ENCODE assay signal across 8 cellular contexts in genomic region chr3:197554196-197554561, GRCh38. TPM values are rescaled to one million over a fixed set of nuclear protein-coding genes. Genes with fewer than 3 reads are reported as not detected.
A peak's percentile ranks its signal among the peaks of the same experiment; 100 is the strongest.
DNase-seq lines count a peak whose midpoint lies in the region; ATAC-seq, FAIRE-seq and TF ChIP-seq lines count a peak whose summit lies in the region.

No MANE protein-coding gene starts in this region.

- H3K9me2 ChIP-seq in DOHH2 (replicated peaks; ENCODE audit: control insufficient read depth, low read length), result no peaks in the 10 kb centered on the region

- CTCF ChIA-PET in K562 (lab: Yijun Ruan, JAX; ENCODE audit: low intra/inter-chr PET ratio), result no interaction called here

- H3K79me2 ChIP-seq in DOHH2 (ENCODE audit: control insufficient read depth, low read length) (peaks cover 67% of the 10 kb centered on the region), K562 (ENCODE audit: control insufficient read depth, insufficient read depth, low read length) (no peaks in the 10 kb centered on the region)

- POLR2A ChIA-PET in K562 (lab: Yijun Ruan, JAX), result interaction anchor here (1.0 kb wide), 2 partner anchors 8 to 17 kb away, joined by 3 to 4 read pairs; no protein-coding TSS in a partner anchor

- no TSS peak for BruUV-seq in K562 (replicated peaks; lab: Mats Ljungman, UMichigan)

- peak; percentile 3 for ATAC-seq in HG03135 (IDR thresholded peaks at IDR 0.05; ENCODE audit: unreplicated experiment)
- no peak for ATAC-seq in K562
- ATAC-seq in activated CD4-positive, CD25-positive, alpha-beta regulatory T cell treated with anti-CD3 and anti-CD28 coated beads, Interleukin-2, amount 50 U/mL, for 24 hours, result no peak
- no peak for ATAC-seq in GM21786 (IDR thresholded peaks at IDR 0.05; ENCODE audit: unreplicated experiment)
- no peak for ATAC-seq in HG02981 (IDR thresholded peaks at IDR 0.05; ENCODE audit: unreplicated experiment)

- WGBS in K562 (ENCODE audit: insufficient coverage, low coverage, missing lambda C conversion rate), result 41% methylated on average over 10 of the region's 10 CpGs

- in situ Hi-C loops in K562 (cut with MboI), result no loop called here

- H3K27ac ChIP-seq in DOHH2 (ENCODE audit: low read depth, low read length) (peak overlapping the region; percentile 44), K562 (ENCODE audit: extremely low read depth, low read depth, low read length) (no peak overlapping the region)

- TF ChIP-seq EP300 in K562 (IDR thresholded peaks at IDR 0.05; ENCODE audit: low read length), result no peak

- peak overlapping the region; percentile 99 for H3K4me3 ChIP-seq in DOHH2 (ENCODE audit: low read length)
- H3K4me3 ChIP-seq in K562, result no peak overlapping the region

- peak overlapping the region; percentile 50; the same call in 1 of the 2 replicates for H2AFZ ChIP-seq in K562 (ENCODE audit: low read depth, low read length)

- intact Hi-C loops in K562 (cut with micrococcal nuclease), result no loop called here

- H3K36me3 ChIP-seq in DOHH2 (ENCODE audit: control insufficient read depth, low read length) (peaks cover 42% of the 10 kb centered on the region), K562 (ENCODE audit: control insufficient read depth, insufficient read depth, low read length) (no peaks in the 10 kb centered on the region)

- no peaks in the 10 kb centered on the region for H3K9me1 ChIP-seq in K562 (ENCODE audit: control insufficient read depth, insufficient read depth, low read length)

- no peaks in the 10 kb centered on the region for H3K9me3 ChIP-seq in DOHH2 (ENCODE audit: control insufficient read depth, insufficient read depth, low read length)
- no peaks in the 10 kb centered on the region for H3K9me3 ChIP-seq in K562 (replicated peaks; ENCODE audit: control insufficient read depth, insufficient read depth, low read depth, low read length)

- TF ChIP-seq CTCF in DOHH2 (IDR thresholded peaks at IDR 0.05; ENCODE audit: low read depth, low read length, poor library complexity, severe bottlenecking), result no peak
- no peak for TF ChIP-seq CTCF in K562 (IDR thresholded peaks at IDR 0.05 in 2 of 3, conservative IDR thresholded peaks at IDR 0.05 in 1 of 3; ENCODE audit: insufficient read depth in 2 of 3, low read depth in 1 of 3, low read length in 3 of 3)

- peaks cover 4% of the 10 kb centered on the region for H3F3A ChIP-seq in DOHH2 (ENCODE audit: control insufficient read depth, insufficient read depth)

- no peak for TF ChIP-seq RAD21 in K562 (CRISPR knock-in tag; conservative IDR thresholded peaks at IDR 0.05 in 1 of 2, IDR thresholded peaks at IDR 0.05 in 1 of 2)

- peaks cover 30% of the 10 kb centered on the region for H3K4me1 ChIP-seq in DOHH2 (ENCODE audit: control insufficient read depth, low read length)
- H3K4me1 ChIP-seq in K562 (replicated peaks in 1 of 2; ENCODE audit: control insufficient read depth in 2 of 2, insufficient read depth in 2 of 2, low read length in 2 of 2), result peaks cover 0 to 19% of the 10 kb centered on the region in 2 experiments; a peak in 2 of 5 replicates

- H3K27me3 ChIP-seq in DOHH2 (ENCODE audit: control insufficient read depth, low read length), result no peaks in the 10 kb centered on the region
- peaks cover 13 to 14% of the 10 kb centered on the region in 2 experiments; a peak in 4 of 5 replicates for H3K27me3 ChIP-seq in K562 (ENCODE audit: control insufficient read depth in 2 of 2, insufficient read depth in 2 of 2, low read length in 2 of 2)

- DNase-seq in K562 (ENCODE audit: extremely low read depth in 1 of 4, low spot score in 3 of 4) (no peak), midbrain (lab: John Stamatoyannopoulos, UW) (peak; percentile 38), NCI-H1092 treated with DMSO at 0.1 percent for 48 hours (lab: John Stamatoyannopoulos, UW) (no peak)

- no peaks in the 10 kb centered on the region for H4K20me1 ChIP-seq in DOHH2 (ENCODE audit: control insufficient read depth, insufficient read depth, low read depth, low read length)
- no peaks in the 10 kb centered on the region for H4K20me1 ChIP-seq in K562 (replicated peaks; ENCODE audit: control insufficient read depth, insufficient read depth, low read length)

- peak overlapping the region; percentile 95 for H3K4me2 ChIP-seq in DOHH2 (ENCODE audit: low read length)
- H3K4me2 ChIP-seq in K562 (ENCODE audit: insufficient read depth, low read length), result no peak overlapping the region

- no peak for FAIRE-seq in K562 (lab: Jason Lieb, UNC)

- no peak for TF ChIP-seq POLR2A in K562 (conservative IDR thresholded peaks at IDR 0.05)

- H3K9ac ChIP-seq in K562 (ENCODE audit: insufficient read depth in 1 of 2, low read depth in 2 of 2, low read length in 2 of 2), result no peak overlapping the region

TF ChIP-seq in K562, 482 proteins besides CTCF, POLR2A, EP300 and RAD21 (continues in another document):
- TF ChIP-seq CBX1 (IDR thresholded peaks at IDR 0.05; ENCODE audit: low read depth) (no peak), ATF1 (CRISPR knock-in tag; IDR thresholded peaks at IDR 0.05) (no peak), ATF1 (tag; IDR thresholded peaks at IDR 0.05) (no peak), GTF2E2 (tag; IDR thresholded peaks at IDR 0.05) (no peak), ZBED1 (IDR thresholded peaks at IDR 0.05) (no peak), CHD1 (IDR thresholded peaks at IDR 0.05; ENCODE audit: low read length) (no peak), HOXB6 (CRISPR knock-in tag; IDR thresholded peaks at IDR 0.05; ENCODE audit: borderline replicate concordance) (no peak), MED1 (CRISPR knock-in tag; IDR thresholded peaks at IDR 0.05; ENCODE audit: borderline replicate concordance) (no peak), E2F3 (CRISPR knock-in tag; IDR thresholded peaks at IDR 0.05) (no peak)
- TF ChIP-seq, protein P1, sequence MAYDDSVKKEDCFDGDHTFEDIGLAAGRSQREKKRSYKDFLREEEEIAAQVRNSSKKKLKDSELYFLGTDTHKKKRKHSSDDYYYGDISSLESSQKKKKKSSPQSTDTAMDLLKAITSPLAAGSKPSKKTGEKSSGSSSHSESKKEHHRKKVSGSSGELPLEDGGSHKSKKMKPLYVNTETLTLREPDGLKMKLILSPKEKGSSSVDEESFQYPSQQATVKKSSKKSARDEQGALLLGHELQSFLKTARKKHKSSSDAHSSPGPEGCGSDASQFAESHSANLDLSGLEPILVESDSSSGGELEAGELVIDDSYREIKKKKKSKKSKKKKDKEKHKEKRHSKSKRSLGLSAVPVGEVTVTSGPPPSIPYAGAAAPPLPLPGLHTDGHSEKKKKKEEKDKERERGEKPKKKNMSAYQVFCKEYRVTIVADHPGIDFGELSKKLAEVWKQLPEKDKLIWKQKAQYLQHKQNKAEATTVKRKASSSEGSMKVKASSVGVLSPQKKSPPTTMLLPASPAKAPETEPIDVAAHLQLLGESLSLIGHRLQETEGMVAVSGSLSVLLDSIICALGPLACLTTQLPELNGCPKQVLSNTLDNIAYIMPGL (CRISPR knock-in tag; IDR thresholded peaks at IDR 0.05), result no peak
- TF ChIP-seq, protein P2, sequence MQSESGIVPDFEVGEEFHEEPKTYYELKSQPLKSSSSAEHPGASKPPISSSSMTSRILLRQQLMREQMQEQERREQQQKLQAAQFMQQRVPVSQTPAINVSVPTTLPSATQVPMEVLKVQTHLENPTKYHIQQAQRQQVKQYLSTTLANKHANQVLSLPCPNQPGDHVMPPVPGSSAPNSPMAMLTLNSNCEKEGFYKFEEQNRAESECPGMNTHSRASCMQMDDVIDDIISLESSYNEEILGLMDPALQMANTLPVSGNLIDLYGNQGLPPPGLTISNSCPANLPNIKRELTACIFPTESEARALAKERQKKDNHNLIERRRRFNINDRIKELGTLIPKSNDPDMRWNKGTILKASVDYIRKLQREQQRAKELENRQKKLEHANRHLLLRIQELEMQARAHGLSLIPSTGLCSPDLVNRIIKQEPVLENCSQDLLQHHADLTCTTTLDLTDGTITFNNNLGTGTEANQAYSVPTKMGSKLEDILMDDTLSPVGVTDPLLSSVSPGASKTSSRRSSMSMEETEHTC (IDR thresholded peaks at IDR 0.05), result no peak
- TF ChIP-seq, protein P3, sequence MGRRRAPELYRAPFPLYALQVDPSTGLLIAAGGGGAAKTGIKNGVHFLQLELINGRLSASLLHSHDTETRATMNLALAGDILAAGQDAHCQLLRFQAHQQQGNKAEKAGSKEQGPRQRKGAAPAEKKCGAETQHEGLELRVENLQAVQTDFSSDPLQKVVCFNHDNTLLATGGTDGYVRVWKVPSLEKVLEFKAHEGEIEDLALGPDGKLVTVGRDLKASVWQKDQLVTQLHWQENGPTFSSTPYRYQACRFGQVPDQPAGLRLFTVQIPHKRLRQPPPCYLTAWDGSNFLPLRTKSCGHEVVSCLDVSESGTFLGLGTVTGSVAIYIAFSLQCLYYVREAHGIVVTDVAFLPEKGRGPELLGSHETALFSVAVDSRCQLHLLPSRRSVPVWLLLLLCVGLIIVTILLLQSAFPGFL (CRISPR knock-in tag; IDR thresholded peaks at IDR 0.05), result no peak

RNA-seq across cellular contexts. Expression of gene BDH1, which starts 1.6 kb away (rescaled TPM):
- total RNA-seq in K562 (2011; cell fraction: chromatin; rRNA removed; ENCODE audit: low replicate concordance), result 0.60 and 1.0 TPM in 2 replicates
- total RNA-seq in K562 (2011; cell fraction: nucleolus; rRNA removed), result 0.26 and 0.33 TPM in 2 replicates
- 0.44 and 1.4 TPM in 2 replicates for total RNA-seq in K562 (2011; cell fraction: nucleoplasm; rRNA removed)
- total RNA-seq in K562 (2014; rRNA removed), result 0.29 TPM in 1 of 2 replicates, not detected in the other
- total RNA-seq in K562 (2014; rRNA removed; fragmentation: Illumina TruSeq; extraction: Trizol), result 0.11 TPM in 1 of 2 replicates, not detected in the other
- total RNA-seq in K562 (2015; rRNA removed; fragmentation: Illumina TruSeq; extraction: Trizol), result 0.04 TPM in 1 of 2 replicates, not detected in the other
- total RNA-seq in K562 (2021), result 0.11 and 0.27 TPM in 2 replicates
- 0.03 and 0.32 TPM in 2 replicates for polyA plus RNA-seq in K562 (2011; rRNA removed)
- 0.06 and 0.22 TPM in 2 replicates for polyA plus RNA-seq in K562 (2011; cell fraction: cytosol; rRNA removed)
- polyA plus RNA-seq in K562 (2011; cell fraction: nucleus; rRNA removed), result 0.38 and 0.94 TPM in 2 replicates
- polyA plus RNA-seq in K562 (2012), result 0.36 and 0.76 TPM in 2 replicates
- 0.19 TPM in 1 of 2 replicates, not detected in the other for polyA plus RNA-seq in K562 (2014; fragmentation: Illumina TruSeq; extraction: Trizol)
- polyA plus RNA-seq in K562 (2014; fragmentation: Nextera tagmentation; extraction: Ambion mirVana), result under 1 TPM; 0.13 to 0.89 TPM
- polyA plus RNA-seq in K562 (2014; rRNA removed), result 0.07 and 0.69 TPM in 2 replicates
- polyA minus RNA-seq in K562 (2011; rRNA and poly(A)+ RNA removed), result 0.21 TPM in 1 of 2 replicates, not detected in the other
- not detected in 2 replicates for polyA minus RNA-seq in K562 (2011; cell fraction: cytosol; rRNA and poly(A)+ RNA removed)
- 0.11 and 0.13 TPM in 2 replicates for polyA minus RNA-seq in K562 (2011; cell fraction: nucleus; rRNA and poly(A)+ RNA removed)
